Comparison of ENCODE assay signal across 1 cellular context in the genomic region with DNA sequence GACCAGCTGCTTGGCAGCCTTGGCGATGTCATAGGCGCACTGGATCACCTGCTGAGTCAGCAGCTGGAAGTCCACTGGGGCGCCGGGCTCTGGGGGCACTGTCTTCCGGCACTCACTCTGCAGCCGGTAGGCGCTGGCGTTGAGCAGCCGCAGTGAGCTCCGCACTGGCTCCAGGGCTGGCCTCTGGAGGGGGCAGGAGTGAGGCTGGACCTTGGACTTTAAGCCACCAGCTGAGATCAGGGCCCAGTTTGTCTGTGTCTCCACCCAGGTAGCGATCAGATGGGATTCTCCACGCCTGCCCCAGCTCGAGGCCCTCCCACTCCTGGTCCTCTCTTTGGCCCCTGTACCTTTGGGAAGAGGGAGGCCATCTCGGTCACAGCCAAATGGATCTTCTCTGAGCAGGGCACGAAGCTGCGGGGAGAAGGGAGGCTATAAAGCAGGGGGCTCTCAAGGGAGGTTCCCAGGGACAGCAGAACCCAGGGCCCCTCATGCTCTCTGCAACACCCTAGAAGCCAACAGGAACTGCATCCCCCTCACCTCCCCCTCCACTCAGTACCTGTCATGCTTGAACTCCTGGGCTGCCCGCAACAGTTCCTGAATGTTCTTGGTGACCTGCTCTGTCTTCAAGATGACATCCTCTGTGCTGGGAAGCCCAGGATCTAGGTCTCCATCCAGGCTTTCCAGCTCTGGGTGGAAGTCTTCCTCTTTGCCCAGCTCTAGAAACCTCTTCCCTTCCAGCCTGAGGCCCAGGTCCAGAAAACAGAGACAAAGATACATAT.
TF ChIP-seq lines count a peak whose summit lies in the region.

No MANE protein-coding gene starts in this region.

TF ChIP-seq in HepG2, 621 proteins besides CTCF, POLR2A, EP300 and RAD21 (continued from another document and continues in another):
- TF ChIP-seq, protein P1, sequence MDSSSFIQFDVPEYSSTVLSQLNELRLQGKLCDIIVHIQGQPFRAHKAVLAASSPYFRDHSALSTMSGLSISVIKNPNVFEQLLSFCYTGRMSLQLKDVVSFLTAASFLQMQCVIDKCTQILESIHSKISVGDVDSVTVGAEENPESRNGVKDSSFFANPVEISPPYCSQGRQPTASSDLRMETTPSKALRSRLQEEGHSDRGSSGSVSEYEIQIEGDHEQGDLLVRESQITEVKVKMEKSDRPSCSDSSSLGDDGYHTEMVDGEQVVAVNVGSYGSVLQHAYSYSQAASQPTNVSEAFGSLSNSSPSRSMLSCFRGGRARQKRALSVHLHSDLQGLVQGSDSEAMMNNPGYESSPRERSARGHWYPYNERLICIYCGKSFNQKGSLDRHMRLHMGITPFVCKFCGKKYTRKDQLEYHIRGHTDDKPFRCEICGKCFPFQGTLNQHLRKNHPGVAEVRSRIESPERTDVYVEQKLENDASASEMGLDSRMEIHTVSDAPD (CRISPR knock-in tag; IDR thresholded peaks at IDR 0.05) = peak; percentile 82
- TF ChIP-seq MTF2 (CRISPR knock-in tag; IDR thresholded peaks at IDR 0.05; ENCODE audit: borderline replicate concordance) (no peak), MYC (CRISPR knock-in tag; IDR thresholded peaks at IDR 0.05; ENCODE audit: borderline replicate concordance) (peak; percentile 53; the same call in 1 of the 2 replicates), ZNF777 (CRISPR knock-in tag; IDR thresholded peaks at IDR 0.05) (peak; percentile 57; the same call in 1 of the 2 replicates), YEATS2 (CRISPR knock-in tag; IDR thresholded peaks at IDR 0.05; ENCODE audit: borderline replicate concordance) (peak; percentile 64; the same call in 1 of the 2 replicates), ARNTL (CRISPR knock-in tag; IDR thresholded peaks at IDR 0.05) (peak; percentile 76), ZBTB20 (CRISPR knock-in tag; IDR thresholded peaks at IDR 0.05; ENCODE audit: borderline replicate concordance, low read depth) (0 out of 2 replicates have a peak, but pooled peaks have one; percentile 51), HOMEZ (CRISPR knock-in tag; IDR thresholded peaks at IDR 0.05; ENCODE audit: low read depth) (peak; percentile 82; the same call in 1 of the 2 replicates), ZC3H4 (CRISPR knock-in tag; IDR thresholded peaks at IDR 0.05; ENCODE audit: borderline replicate concordance) (no peak), ZNF383 (CRISPR knock-in tag; IDR thresholded peaks at IDR 0.05; ENCODE audit: borderline replicate concordance) (0 out of 2 replicates have a peak, but pooled peaks have one; percentile 32), KLF13 (CRISPR knock-in tag; IDR thresholded peaks at IDR 0.05) (no peak), ELF4 (CRISPR knock-in tag; IDR thresholded peaks at IDR 0.05; ENCODE audit: borderline replicate concordance) (no peak), ZFP41 (CRISPR knock-in tag; IDR thresholded peaks at IDR 0.05; ENCODE audit: borderline replicate concordance) (no peak), HOXA5 (CRISPR knock-in tag; IDR thresholded peaks at IDR 0.05) (peak; percentile 73), ZNF580 (CRISPR knock-in tag; IDR thresholded peaks at IDR 0.05; ENCODE audit: borderline replicate concordance, low read depth) (peak; percentile 46; the same call in 1 of the 2 replicates), ZNF607 (CRISPR knock-in tag; IDR thresholded peaks at IDR 0.05; ENCODE audit: borderline replicate concordance) (no peak; the same call in 1 of the 2 replicates), SRSF1 (optimal IDR thresholded peaks at IDR 0.05; ENCODE audit: low read depth, low read length) (no peak), MAF1 (CRISPR knock-in tag; IDR thresholded peaks at IDR 0.05; ENCODE audit: borderline replicate concordance) (no peak), ZIK1 (CRISPR knock-in tag; IDR thresholded peaks at IDR 0.05; ENCODE audit: borderline replicate concordance, low read depth) (0 out of 2 replicates have a peak, but pooled peaks have one; percentile 34), ZNF629 (CRISPR knock-in tag; conservative IDR thresholded peaks at IDR 0.05) (peak; percentile 47; the same call in 1 of the 2 replicates), AFF4 (CRISPR knock-in tag; IDR thresholded peaks at IDR 0.05) (no peak), ATF2 (CRISPR knock-in tag; IDR thresholded peaks at IDR 0.05) (peak; percentile 77), ARNT2 (CRISPR knock-in tag; IDR thresholded peaks at IDR 0.05; ENCODE audit: low read depth) (0 out of 2 replicates have a peak, but pooled peaks have one; percentile 64), ERF (CRISPR knock-in tag; IDR thresholded peaks at IDR 0.05) (peak; percentile 79; the same call in 1 of the 2 replicates)
- TF ChIP-seq, protein P2, sequence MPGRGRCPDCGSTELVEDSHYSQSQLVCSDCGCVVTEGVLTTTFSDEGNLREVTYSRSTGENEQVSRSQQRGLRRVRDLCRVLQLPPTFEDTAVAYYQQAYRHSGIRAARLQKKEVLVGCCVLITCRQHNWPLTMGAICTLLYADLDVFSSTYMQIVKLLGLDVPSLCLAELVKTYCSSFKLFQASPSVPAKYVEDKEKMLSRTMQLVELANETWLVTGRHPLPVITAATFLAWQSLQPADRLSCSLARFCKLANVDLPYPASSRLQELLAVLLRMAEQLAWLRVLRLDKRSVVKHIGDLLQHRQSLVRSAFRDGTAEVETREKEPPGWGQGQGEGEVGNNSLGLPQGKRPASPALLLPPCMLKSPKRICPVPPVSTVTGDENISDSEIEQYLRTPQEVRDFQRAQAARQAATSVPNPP (CRISPR knock-in tag; IDR thresholded peaks at IDR 0.05) = 0 out of 2 replicates have a peak, but pooled peaks have one; percentile 70
- TF ChIP-seq, protein P3, sequence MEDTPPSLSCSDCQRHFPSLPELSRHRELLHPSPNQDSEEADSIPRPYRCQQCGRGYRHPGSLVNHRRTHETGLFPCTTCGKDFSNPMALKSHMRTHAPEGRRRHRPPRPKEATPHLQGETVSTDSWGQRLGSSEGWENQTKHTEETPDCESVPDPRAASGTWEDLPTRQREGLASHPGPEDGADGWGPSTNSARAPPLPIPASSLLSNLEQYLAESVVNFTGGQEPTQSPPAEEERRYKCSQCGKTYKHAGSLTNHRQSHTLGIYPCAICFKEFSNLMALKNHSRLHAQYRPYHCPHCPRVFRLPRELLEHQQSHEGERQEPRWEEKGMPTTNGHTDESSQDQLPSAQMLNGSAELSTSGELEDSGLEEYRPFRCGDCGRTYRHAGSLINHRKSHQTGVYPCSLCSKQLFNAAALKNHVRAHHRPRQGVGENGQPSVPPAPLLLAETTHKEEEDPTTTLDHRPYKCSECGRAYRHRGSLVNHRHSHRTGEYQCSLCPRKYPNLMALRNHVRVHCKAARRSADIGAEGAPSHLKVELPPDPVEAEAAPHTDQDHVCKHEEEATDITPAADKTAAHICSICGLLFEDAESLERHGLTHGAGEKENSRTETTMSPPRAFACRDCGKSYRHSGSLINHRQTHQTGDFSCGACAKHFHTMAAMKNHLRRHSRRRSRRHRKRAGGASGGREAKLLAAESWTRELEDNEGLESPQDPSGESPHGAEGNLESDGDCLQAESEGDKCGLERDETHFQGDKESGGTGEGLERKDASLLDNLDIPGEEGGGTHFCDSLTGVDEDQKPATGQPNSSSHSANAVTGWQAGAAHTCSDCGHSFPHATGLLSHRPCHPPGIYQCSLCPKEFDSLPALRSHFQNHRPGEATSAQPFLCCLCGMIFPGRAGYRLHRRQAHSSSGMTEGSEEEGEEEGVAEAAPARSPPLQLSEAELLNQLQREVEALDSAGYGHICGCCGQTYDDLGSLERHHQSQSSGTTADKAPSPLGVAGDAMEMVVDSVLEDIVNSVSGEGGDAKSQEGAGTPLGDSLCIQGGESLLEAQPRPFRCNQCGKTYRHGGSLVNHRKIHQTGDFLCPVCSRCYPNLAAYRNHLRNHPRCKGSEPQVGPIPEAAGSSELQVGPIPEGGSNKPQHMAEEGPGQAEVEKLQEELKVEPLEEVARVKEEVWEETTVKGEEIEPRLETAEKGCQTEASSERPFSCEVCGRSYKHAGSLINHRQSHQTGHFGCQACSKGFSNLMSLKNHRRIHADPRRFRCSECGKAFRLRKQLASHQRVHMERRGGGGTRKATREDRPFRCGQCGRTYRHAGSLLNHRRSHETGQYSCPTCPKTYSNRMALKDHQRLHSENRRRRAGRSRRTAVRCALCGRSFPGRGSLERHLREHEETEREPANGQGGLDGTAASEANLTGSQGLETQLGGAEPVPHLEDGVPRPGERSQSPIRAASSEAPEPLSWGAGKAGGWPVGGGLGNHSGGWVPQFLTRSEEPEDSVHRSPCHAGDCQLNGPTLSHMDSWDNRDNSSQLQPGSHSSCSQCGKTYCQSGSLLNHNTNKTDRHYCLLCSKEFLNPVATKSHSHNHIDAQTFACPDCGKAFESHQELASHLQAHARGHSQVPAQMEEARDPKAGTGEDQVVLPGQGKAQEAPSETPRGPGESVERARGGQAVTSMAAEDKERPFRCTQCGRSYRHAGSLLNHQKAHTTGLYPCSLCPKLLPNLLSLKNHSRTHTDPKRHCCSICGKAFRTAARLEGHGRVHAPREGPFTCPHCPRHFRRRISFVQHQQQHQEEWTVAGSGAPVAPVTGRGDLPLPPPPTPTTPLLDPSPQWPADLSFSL (CRISPR knock-in tag; IDR thresholded peaks at IDR 0.05) = no peak
- TF ChIP-seq, protein P4, sequence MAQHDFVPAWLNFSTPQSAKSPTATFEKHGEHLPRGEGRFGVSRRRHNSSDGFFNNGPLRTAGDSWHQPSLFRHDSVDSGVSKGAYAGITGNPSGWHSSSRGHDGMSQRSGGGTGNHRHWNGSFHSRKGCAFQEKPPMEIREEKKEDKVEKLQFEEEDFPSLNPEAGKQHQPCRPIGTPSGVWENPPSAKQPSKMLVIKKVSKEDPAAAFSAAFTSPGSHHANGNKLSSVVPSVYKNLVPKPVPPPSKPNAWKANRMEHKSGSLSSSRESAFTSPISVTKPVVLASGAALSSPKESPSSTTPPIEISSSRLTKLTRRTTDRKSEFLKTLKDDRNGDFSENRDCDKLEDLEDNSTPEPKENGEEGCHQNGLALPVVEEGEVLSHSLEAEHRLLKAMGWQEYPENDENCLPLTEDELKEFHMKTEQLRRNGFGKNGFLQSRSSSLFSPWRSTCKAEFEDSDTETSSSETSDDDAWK (CRISPR knock-in tag; IDR thresholded peaks at IDR 0.05) = no peak
- TF ChIP-seq, protein P5, sequence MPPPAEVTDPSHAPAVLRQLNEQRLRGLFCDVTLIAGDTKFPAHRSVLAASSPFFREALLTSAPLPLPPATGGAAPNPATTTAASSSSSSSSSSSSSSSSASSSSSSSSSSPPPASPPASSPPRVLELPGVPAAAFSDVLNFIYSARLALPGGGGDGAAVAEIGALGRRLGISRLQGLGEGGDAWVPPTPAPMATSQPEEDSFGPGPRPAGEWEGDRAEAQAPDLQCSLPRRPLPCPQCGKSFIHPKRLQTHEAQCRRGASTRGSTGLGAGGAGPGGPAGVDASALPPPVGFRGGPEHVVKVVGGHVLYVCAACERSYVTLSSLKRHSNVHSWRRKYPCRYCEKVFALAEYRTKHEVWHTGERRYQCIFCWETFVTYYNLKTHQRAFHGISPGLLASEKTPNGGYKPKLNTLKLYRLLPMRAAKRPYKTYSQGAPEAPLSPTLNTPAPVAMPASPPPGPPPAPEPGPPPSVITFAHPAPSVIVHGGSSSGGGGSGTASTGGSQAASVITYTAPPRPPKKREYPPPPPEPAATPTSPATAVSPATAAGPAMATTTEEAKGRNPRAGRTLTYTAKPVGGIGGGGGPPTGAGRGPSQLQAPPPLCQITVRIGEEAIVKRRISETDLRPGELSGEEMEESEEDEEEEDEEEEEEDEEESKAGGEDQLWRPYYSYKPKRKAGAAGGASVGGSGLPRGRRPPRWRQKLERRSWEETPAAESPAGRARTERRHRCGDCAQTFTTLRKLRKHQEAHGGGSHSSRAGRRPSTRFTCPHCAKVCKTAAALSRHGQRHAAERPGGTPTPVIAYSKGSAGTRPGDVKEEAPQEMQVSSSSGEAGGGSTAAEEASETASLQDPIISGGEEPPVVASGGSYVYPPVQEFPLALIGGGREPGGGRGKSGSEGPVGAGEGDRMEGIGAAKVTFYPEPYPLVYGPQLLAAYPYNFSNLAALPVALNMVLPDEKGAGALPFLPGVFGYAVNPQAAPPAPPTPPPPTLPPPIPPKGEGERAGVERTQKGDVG (CRISPR knock-in tag; IDR thresholded peaks at IDR 0.05; ENCODE audit: borderline replicate concordance) = 0 out of 2 replicates have a peak, but pooled peaks have one; percentile 68
